Comparison of ENCODE assay signal across 20 cellular contexts in genomic region chr15:96230557-96231181, GRCh38.
A peak's percentile ranks its signal among the peaks of the same experiment; 100 is the strongest.
DNase-seq lines count a peak whose midpoint lies in the region; ATAC-seq and TF ChIP-seq lines count a peak whose summit lies in the region.
"Had no signal": no experiment of that assay in that cellular context is flagged by ENCODE, and none has a peak within 500 bp of the region (broad histone marks: within the 10 kb centered on the region; RNA-seq: fewer than 3 reads in every experiment).

No MANE protein-coding gene starts in this region.

- H3K36me3 Mint-ChIP-seq in HFFc6 (ENCODE audit: low read depth) (no peaks in the 10 kb centered on the region), type B pancreatic cell (no peaks in the 10 kb centered on the region)
- H3K36me3 Mint-ChIP-seq in activated CD4-positive, alpha-beta memory T cell treated with anti-CD3 and anti-CD28 coated beads, Interleukin-2, amount 10 ng/mL, durations not matched to agents 7 days and 5 days (ENCODE audit: low read depth): no peaks in the 10 kb centered on the region
- no peaks in the 10 kb centered on the region for H3K36me3 Mint-ChIP-seq in activated CD8-positive, alpha-beta T cell treated with anti-CD3 and anti-CD28 coated beads, Interleukin-2, amount 10 ng/mL, durations not matched to agents 7 days and 5 days (ENCODE audit: low read depth)
- H3K36me3 Mint-ChIP-seq: CD4-positive, CD25-positive, alpha-beta regulatory T cell had no signal

- POLR2A ChIA-PET in activated CD4-positive, alpha-beta memory T cell treated with anti-CD3 and anti-CD28 coated beads, Interleukin-2, amount 10 ng/mL, durations not matched to agents 7 days and 5 days (lab: Charles Lee): no interaction called here
- POLR2A ChIA-PET in activated CD8-positive, alpha-beta T cell treated with anti-CD3 and anti-CD28 coated beads, Interleukin-2, amount 10 ng/mL, durations not matched to agents 7 days and 5 days (lab: Charles Lee): no interaction called here

- no peaks in the 10 kb centered on the region for H3K36me3 ChIP-seq in RWPE2 (ENCODE audit: low read depth)
- H3K36me3 ChIP-seq: heart left ventricle, ovary, vagina had no signal

- TF ChIP-seq CTCF in HFFc6 (IDR thresholded peaks at IDR 0.05): no peak
- TF ChIP-seq CTCF in RWPE2 (IDR thresholded peaks at IDR 0.05; ENCODE audit: poor library complexity, severe bottlenecking): peak; percentile 8
- no peak for TF ChIP-seq CTCF in fibroblast of pulmonary artery (IDR thresholded peaks at IDR 0.05; ENCODE audit: low read length, missing control alignments)
- no peak for TF ChIP-seq CTCF in type B pancreatic cell (conservative IDR thresholded peaks at IDR 0.05)

- H3K4me3 Mint-ChIP-seq in HFFc6 (peak overlapping the region; percentile 62), type B pancreatic cell (peak overlapping the region; percentile 35)
- no peak overlapping the region for H3K4me3 Mint-ChIP-seq in activated CD4-positive, alpha-beta memory T cell treated with anti-CD3 and anti-CD28 coated beads, Interleukin-2, amount 10 ng/mL, durations not matched to agents 7 days and 5 days
- no peak overlapping the region for H3K4me3 Mint-ChIP-seq in activated CD8-positive, alpha-beta T cell treated with anti-CD3 and anti-CD28 coated beads, Interleukin-2, amount 10 ng/mL, durations not matched to agents 7 days and 5 days
- H3K4me3 Mint-ChIP-seq: CD4-positive, CD25-positive, alpha-beta regulatory T cell; effector memory CD8-positive, alpha-beta T cell; T-helper 1 cell treated with Interleukin-12 subunit alpha and Interleukin-12 subunit beta and Interleukin-4 antibody, amounts not matched to agents 30 μg/mL and 1 μg/mL, for 36 hours had no signal

- CTCF ChIA-PET in activated CD4-positive, alpha-beta memory T cell treated with anti-CD3 and anti-CD28 coated beads, Interleukin-2, amount 10 ng/mL, durations not matched to agents 7 days and 5 days (lab: Charles Lee): no interaction called here
- CTCF ChIA-PET in activated CD8-positive, alpha-beta T cell treated with anti-CD3 and anti-CD28 coated beads, Interleukin-2, amount 10 ng/mL, durations not matched to agents 7 days and 5 days (lab: Charles Lee): no interaction called here

- H3K4me1 Mint-ChIP-seq in HFFc6 (ENCODE audit: low read depth) (peaks cover 45% of the 10 kb centered on the region), type B pancreatic cell (ENCODE audit: unreplicated experiment) (peaks cover 6% of the 10 kb centered on the region)
- H3K4me1 Mint-ChIP-seq in activated CD4-positive, alpha-beta memory T cell treated with anti-CD3 and anti-CD28 coated beads, Interleukin-2, amount 10 ng/mL, durations not matched to agents 7 days and 5 days: peaks cover 2% of the 10 kb centered on the region
- H3K4me1 Mint-ChIP-seq in activated CD8-positive, alpha-beta T cell treated with anti-CD3 and anti-CD28 coated beads, Interleukin-2, amount 10 ng/mL, durations not matched to agents 7 days and 5 days (ENCODE audit: low read depth): no peaks in the 10 kb centered on the region
- H3K4me1 Mint-ChIP-seq: CD4-positive, CD25-positive, alpha-beta regulatory T cell had no signal

- H3K9me3 ChIP-seq in RWPE2 (ENCODE audit: severe bottlenecking): no peaks in the 10 kb centered on the region
- H3K9me3 ChIP-seq: heart left ventricle, ovary, vagina had no signal

- peak overlapping the region; percentile 76 for H3K27ac ChIP-seq in RWPE2 (ENCODE audit: poor library complexity, severe bottlenecking)
- H3K27ac ChIP-seq: heart left ventricle, KMS-11, ovary, vagina had no signal

- H3K9me3 Mint-ChIP-seq in HFFc6 (no peaks in the 10 kb centered on the region), type B pancreatic cell (no peaks in the 10 kb centered on the region)
- peaks cover 5% of the 10 kb centered on the region for H3K9me3 Mint-ChIP-seq in activated CD4-positive, alpha-beta memory T cell treated with anti-CD3 and anti-CD28 coated beads, Interleukin-2, amount 10 ng/mL, durations not matched to agents 7 days and 5 days
- no peaks in the 10 kb centered on the region for H3K9me3 Mint-ChIP-seq in activated CD8-positive, alpha-beta T cell treated with anti-CD3 and anti-CD28 coated beads, Interleukin-2, amount 10 ng/mL, durations not matched to agents 7 days and 5 days (ENCODE audit: insufficient read depth)
- H3K9me3 Mint-ChIP-seq: effector memory CD8-positive, alpha-beta T cell; T-helper 1 cell treated with Interleukin-12 subunit alpha and Interleukin-12 subunit beta and Interleukin-4 antibody, amounts not matched to agents 30 μg/mL and 1 μg/mL, for 36 hours had no signal

- ATAC-seq in RWPE2 (ENCODE audit: low read depth): peak; percentile 89
- no peak for ATAC-seq in activated CD8-positive, alpha-beta T cell treated with anti-CD3 and anti-CD28 coated beads, Interleukin-2, amount 10 ng/mL, durations not matched to agents 7 days and 5 days
- ATAC-seq: effector memory CD8-positive, alpha-beta T cell; heart left ventricle had no signal

- DNase-seq in HFFc6: peak; percentile 70
- DNase-seq in RWPE2 (ENCODE audit: low spot score): no peak
- DNase-seq in fibroblast of pulmonary artery (ENCODE audit: low read depth): peak; percentile 40
- no peak for DNase-seq in type B pancreatic cell (ENCODE audit: extremely low spot score, unreplicated experiment)
- no peak for DNase-seq in activated CD4-positive, alpha-beta memory T cell treated with anti-CD3 and anti-CD28 coated beads, Interleukin-2, amount 10 ng/mL, durations not matched to agents 7 days and 5 days
- DNase-seq in activated CD8-positive, alpha-beta T cell treated with anti-CD3 and anti-CD28 coated beads, Interleukin-2, amount 10 ng/mL, durations not matched to agents 7 days and 5 days: no peak
- no peak for DNase-seq in activated CD4-positive, alpha-beta T cell treated with anti-CD3 and anti-CD28 coated beads, Interleukin-2, amount 50 U/mL, for 48 hours
- DNase-seq: activated CD8-positive, alpha-beta memory T cell treated with anti-CD3 and anti-CD28 coated beads, Interleukin-2, amount 50 U/mL, for 4 hours; activated naive CD4-positive, alpha-beta T cell; CD4-positive, CD25-positive, alpha-beta regulatory T cell; effector memory CD8-positive, alpha-beta T cell; heart left ventricle; islet precursor cell; NCI-H1694; ovary; Right ventricle myocardium superior; stimulated activated CD4-positive, alpha-beta T cell treated with anti-CD3 and anti-CD28 coated beads, Interleukin-12 subunit alpha, Interleukin-12 subunit beta, amount 100 ng/mL, for 4 hours had no signal

- H3K27me3 Mint-ChIP-seq in HFFc6 (ENCODE audit: insufficient read depth) (no peaks in the 10 kb centered on the region), type B pancreatic cell (peaks cover 3% of the 10 kb centered on the region)
- H3K27me3 Mint-ChIP-seq in activated CD4-positive, alpha-beta memory T cell treated with anti-CD3 and anti-CD28 coated beads, Interleukin-2, amount 10 ng/mL, durations not matched to agents 7 days and 5 days: no peaks in the 10 kb centered on the region
- no peaks in the 10 kb centered on the region for H3K27me3 Mint-ChIP-seq in activated CD8-positive, alpha-beta T cell treated with anti-CD3 and anti-CD28 coated beads, Interleukin-2, amount 10 ng/mL, durations not matched to agents 7 days and 5 days (ENCODE audit: low read depth)
- H3K27me3 Mint-ChIP-seq: CD4-positive, CD25-positive, alpha-beta regulatory T cell had no signal

- peaks cover 26% of the 10 kb centered on the region for H3K4me1 ChIP-seq in RWPE2 (ENCODE audit: insufficient read depth, poor library complexity, severe bottlenecking)
- H3K4me1 ChIP-seq: heart left ventricle had no signal

- H3K27ac Mint-ChIP-seq in HFFc6 (peak overlapping the region; percentile 74), type B pancreatic cell (peak overlapping the region; percentile 89)
- H3K27ac Mint-ChIP-seq in activated CD4-positive, alpha-beta memory T cell treated with anti-CD3 and anti-CD28 coated beads, Interleukin-2, amount 10 ng/mL, durations not matched to agents 7 days and 5 days: no peak overlapping the region
- H3K27ac Mint-ChIP-seq in activated CD8-positive, alpha-beta T cell treated with anti-CD3 and anti-CD28 coated beads, Interleukin-2, amount 10 ng/mL, durations not matched to agents 7 days and 5 days: no peak overlapping the region
- H3K27ac Mint-ChIP-seq: CD4-positive, CD25-positive, alpha-beta regulatory T cell; effector memory CD8-positive, alpha-beta T cell; T-helper 1 cell treated with Interleukin-12 subunit alpha and Interleukin-12 subunit beta and Interleukin-4 antibody, amounts not matched to agents 30 μg/mL and 1 μg/mL, for 36 hours had no signal

- H3K27me3 ChIP-seq in RWPE2 (ENCODE audit: insufficient read depth, poor library complexity, severe bottlenecking): no peaks in the 10 kb centered on the region
- H3K27me3 ChIP-seq: heart left ventricle, ovary, vagina had no signal

- H3K4me3 ChIP-seq in RWPE2 (ENCODE audit: severe bottlenecking): no peak overlapping the region
- H3K4me3 ChIP-seq in fibroblast of pulmonary artery (replicated peaks; ENCODE audit: low read depth, low read length): no peak overlapping the region
- H3K4me3 ChIP-seq: heart left ventricle, ovary, vagina had no signal

Comparison
In these comparisons a context has a peak if more than half of its experiments do, and no peak if none do; other contexts are left out.
1. DNase-seq: peak in HFFc6 (single experiment) and fibroblast of pulmonary artery (single experiment); none in RWPE2 (single experiment), type B pancreatic cell (single experiment), activated CD4-positive, alpha-beta memory T cell treated with anti-CD3 and anti-CD28 coated beads, Interleukin-2, amount 10 ng/mL, durations not matched to agents 7 days and 5 days (single experiment), activated CD8-positive, alpha-beta T cell treated with anti-CD3 and anti-CD28 coated beads, Interleukin-2, amount 10 ng/mL, durations not matched to agents 7 days and 5 days (single experiment) and activated CD4-positive, alpha-beta T cell treated with anti-CD3 and anti-CD28 coated beads, Interleukin-2, amount 50 U/mL, for 48 hours (0 of 2).
2. H3K27ac Mint-ChIP-seq: peak in HFFc6 (single experiment) and type B pancreatic cell (single experiment); none in activated CD4-positive, alpha-beta memory T cell treated with anti-CD3 and anti-CD28 coated beads, Interleukin-2, amount 10 ng/mL, durations not matched to agents 7 days and 5 days (single experiment) and activated CD8-positive, alpha-beta T cell treated with anti-CD3 and anti-CD28 coated beads, Interleukin-2, amount 10 ng/mL, durations not matched to agents 7 days and 5 days (single experiment).
3. H3K4me3 Mint-ChIP-seq: peak in HFFc6 (single experiment) and type B pancreatic cell (single experiment); none in activated CD4-positive, alpha-beta memory T cell treated with anti-CD3 and anti-CD28 coated beads, Interleukin-2, amount 10 ng/mL, durations not matched to agents 7 days and 5 days (single experiment) and activated CD8-positive, alpha-beta T cell treated with anti-CD3 and anti-CD28 coated beads, Interleukin-2, amount 10 ng/mL, durations not matched to agents 7 days and 5 days (single experiment).